ENCODE assay signal across 7 cellular contexts in the genomic region with DNA sequence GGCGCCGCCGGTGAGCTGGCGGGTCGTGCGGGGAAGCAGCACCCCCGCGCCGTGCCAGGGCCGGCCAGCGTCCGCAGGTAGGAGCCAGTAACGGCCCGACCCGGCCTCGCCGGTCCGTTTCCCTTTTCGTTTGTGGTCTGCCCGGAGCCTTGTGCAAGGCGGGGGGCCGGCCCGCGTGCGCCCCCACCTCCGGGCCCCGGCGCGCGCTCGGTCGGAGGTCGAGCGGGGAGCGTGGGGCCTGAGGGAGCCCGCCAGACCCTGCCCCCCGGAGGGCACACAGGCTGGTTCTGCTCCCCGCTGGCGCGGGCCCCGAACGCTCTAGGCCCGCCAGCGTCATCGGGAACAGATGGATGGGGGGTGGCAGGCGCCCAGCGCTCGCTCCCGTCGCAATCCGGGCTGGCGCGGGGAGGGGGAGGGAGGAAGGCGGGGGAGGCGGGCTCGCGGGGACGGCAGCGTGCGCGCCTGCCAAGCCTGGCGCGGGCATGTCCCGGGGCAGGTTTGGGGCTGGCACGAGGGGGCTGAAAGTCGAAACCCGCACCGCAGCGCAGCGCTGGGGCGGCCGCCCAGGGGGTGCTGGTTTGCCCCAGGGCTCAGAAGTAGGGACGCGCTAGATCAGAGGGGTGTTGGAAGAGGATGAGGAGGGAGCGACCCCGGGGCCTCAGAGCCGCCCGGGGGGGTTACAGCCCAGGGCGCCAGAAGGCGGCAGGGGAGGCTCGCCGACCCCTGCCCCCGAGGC. TPM values are rescaled to one million over a fixed set of nuclear protein-coding genes. Genes with fewer than 3 reads are reported as not detected.
DNase-seq lines count a peak whose midpoint lies in the region; ATAC-seq and TF ChIP-seq lines count a peak whose summit lies in the region.

No MANE protein-coding gene starts in this region.

- H3K4me3 ChIP-seq in GM12865 (ENCODE audit: low read depth, low read length) (peak overlapping the region; percentile 60), skeletal muscle tissue (ENCODE audit: low read length in 3 of 3) (peak overlapping the region in 2 of 3 donors; percentile 59 to 67)

- peak overlapping the region; percentile 98 for H3K27ac ChIP-seq in skeletal muscle tissue (ENCODE audit: low read depth, low read length)

- H3K27me3 Mint-ChIP-seq in central memory CD8-positive, alpha-beta T cell: no peaks in the 10 kb centered on the region

- H3K9me3 Mint-ChIP-seq in central memory CD8-positive, alpha-beta T cell: no peaks in the 10 kb centered on the region

- H3K4me1 ChIP-seq in skeletal muscle tissue (ENCODE audit: control insufficient read depth in 3 of 3, insufficient read depth in 3 of 3, low read length in 3 of 3): peaks cover 36 to 47% (median 44%) of the 10 kb centered on the region in 3 donors

- H3K9ac ChIP-seq in skeletal muscle tissue (ENCODE audit: low read depth in 1 of 3, low read length in 3 of 3): peak overlapping the region; percentile 61 to 85 (median 82)

- H3K27ac Mint-ChIP-seq in central memory CD8-positive, alpha-beta T cell (ENCODE audit: low read depth): no peak overlapping the region

- no peak for ATAC-seq in central memory CD8-positive, alpha-beta T cell (replicated peaks; ENCODE audit: extremely low read depth, poor library complexity, severe bottlenecking)
- no peak for ATAC-seq in GM21515 (IDR thresholded peaks at IDR 0.05; ENCODE audit: unreplicated experiment)

- H3K36me3 ChIP-seq in skeletal muscle tissue (ENCODE audit: control insufficient read depth in 3 of 3, insufficient read depth in 3 of 3, low read length in 3 of 3): no peaks in the 10 kb centered on the region

- H3K36me3 Mint-ChIP-seq in central memory CD8-positive, alpha-beta T cell (ENCODE audit: insufficient read depth): peaks cover 10% of the 10 kb centered on the region

- peak overlapping the region; percentile 76 for H3K4me3 Mint-ChIP-seq in central memory CD8-positive, alpha-beta T cell

- TF ChIP-seq CTCF in GM12865 (IDR thresholded peaks at IDR 0.05; ENCODE audit: insufficient read depth, low read depth, low read length, missing control alignments): no peak

- DNase-seq in GM12865 (ENCODE audit: low read depth): peak; percentile 51
- DNase-seq in NCI-H146 treated with DMSO at 0.1 percent for 48 hours (lab: John Stamatoyannopoulos, UW; ENCODE audit: unreplicated experiment): peak; percentile 3
- DNase-seq in T-helper 9 cell: peak; percentile 37
- peak in 1 of 2 donors; percentile 25 for DNase-seq in central memory CD8-positive, alpha-beta T cell (ENCODE audit: low spot score in 2 of 2)
- DNase-seq in iris pigment epithelial cell (ENCODE audit: low read depth): peak; percentile 70

- H3K9me3 ChIP-seq in skeletal muscle tissue (ENCODE audit: control insufficient read depth in 3 of 3, low read length in 3 of 3): no peaks in the 10 kb centered on the region

- H3K4me1 Mint-ChIP-seq in central memory CD8-positive, alpha-beta T cell: peaks cover 39% of the 10 kb centered on the region

- no peaks in the 10 kb centered on the region for H3K27me3 ChIP-seq in skeletal muscle tissue (ENCODE audit: control insufficient read depth in 3 of 3, insufficient read depth in 3 of 3, low read length in 3 of 3)

RNA-seq across cellular contexts. Expression of a gene that starts 1.5 kb away (rescaled TPM):
- 27.7 TPM for total RNA-seq in skeletal muscle tissue
